26 cellular contexts compared by ENCODE assay signal in the genomic region with DNA sequence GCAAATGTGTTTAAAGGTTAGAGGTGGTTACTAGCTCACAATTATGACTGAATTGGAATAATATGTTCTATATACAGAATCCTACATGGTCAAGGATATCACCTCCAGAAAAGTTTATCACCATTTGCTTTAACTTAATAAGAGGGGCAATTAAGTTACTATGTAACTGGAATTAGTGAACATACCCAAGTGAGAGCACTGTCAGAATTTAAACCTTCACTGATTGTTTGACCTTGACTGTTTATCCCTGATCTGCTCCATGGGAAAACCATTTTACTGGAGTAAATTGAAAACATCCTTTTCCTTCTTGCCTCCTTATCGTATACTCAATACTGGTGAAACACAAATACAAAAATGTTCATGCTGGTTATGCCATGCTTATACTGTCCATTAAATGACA.
"Had no signal": no experiment of that assay in that cellular context is flagged by ENCODE, and none has a peak within 500 bp of the region (broad histone marks: within the 10 kb centered on the region; RNA-seq: fewer than 3 reads in every experiment).

No MANE protein-coding gene starts in this region.

- FAIRE-seq: small intestine, urothelium cell line had no signal

- H3K27ac ChIP-seq: neural progenitor cell, ovary, parathyroid adenoma, psoas muscle, right lobe of liver, sigmoid colon, stomach, thoracic aorta, thyroid gland, tibial nerve, upper lobe of left lung, vagina had no signal

- H3K4me3 ChIP-seq: neural progenitor cell, ovary, psoas muscle, right lobe of liver, sigmoid colon, stomach, thoracic aorta, thyroid gland, tibial nerve, upper lobe of left lung, vagina had no signal

- ATAC-seq: natural killer cell; psoas muscle; right cardiac atrium; right lobe of liver; stimulated activated effector memory CD8-positive, alpha-beta T cell treated with anti-CD3 and anti-CD28 coated beads, Interleukin-12 subunit alpha, Interleukin-12 subunit beta, amount 100 ng/mL, for 72 hours; stimulated activated naive B cell treated with anti-CD40 and anti-IgM and Interleukin-4, amounts not matched to agents 10 μg/mL and 1 μg/mL and 100 μg/mL, for 72 hours had no signal

- H3K9me3 ChIP-seq: ovary, psoas muscle, right lobe of liver, sigmoid colon, stomach, thoracic aorta, thyroid gland, tibial nerve, upper lobe of left lung, vagina had no signal

- H2AFZ ChIP-seq: neural progenitor cell, parathyroid adenoma had no signal

- H3K36me3 ChIP-seq: neural progenitor cell, ovary, right lobe of liver, sigmoid colon, stomach, thoracic aorta, thyroid gland, tibial nerve, upper lobe of left lung, vagina had no signal

- DNase-seq: natural killer cell; occipital lobe; ovary; posterior cingulate gyrus; psoas muscle; right cardiac atrium; right lobe of liver; sigmoid colon; small intestine; stimulated activated CD4-positive, alpha-beta T cell treated with anti-CD3 and anti-CD28 coated beads, Interleukin-15, amount 100 ng/mL, for 24 hours; stimulated activated CD4-positive, alpha-beta T cell treated with anti-CD3 and anti-CD28 coated beads, Interleukin-2, amount 100 ng/mL, for 24 hours; stimulated activated CD4-positive, alpha-beta T cell treated with anti-CD3 and anti-CD28 coated beads, Interleukin-2, amount 100 ng/mL, for 48 hours; stimulated activated CD4-positive, alpha-beta T cell treated with anti-CD3 and anti-CD28 coated beads, Interleukin-4, amount 100 ng/mL, for 24 hours; stimulated activated naive B cell treated with anti-CD40 and anti-IgM and Interleukin-4, amounts not matched to agents 10 μg/mL and 1 μg/mL and 100 μg/mL, for 72 hours; stimulated activated naive CD4-positive, alpha-beta T cell treated with Interleukin-2 at 50 U/mL for 16 hours; stomach; thyroid gland; trophoblast cell; upper lobe of left lung had no signal

- H3K79me2 ChIP-seq: parathyroid adenoma had no signal

- H3K27me3 ChIP-seq: neural progenitor cell, ovary, right lobe of liver, sigmoid colon, stomach, thyroid gland, tibial nerve, upper lobe of left lung, vagina had no signal

- H3K9ac ChIP-seq: neural progenitor cell, parathyroid adenoma had no signal

- H3K4me1 ChIP-seq: parathyroid adenoma, psoas muscle, right lobe of liver, thyroid gland, tibial nerve, upper lobe of left lung, vagina had no signal

- H3K4me2 ChIP-seq: neural progenitor cell had no signal
